In genomic region chr19:12722566-12723382, GRCh38 we compare ENCODE assay signal across 1 cellular context.
TF ChIP-seq lines count a peak whose summit lies in the region.

No MANE protein-coding gene starts in this region.

TF ChIP-seq in HCT116, 20 proteins besides CTCF, POLR2A, EP300 and RAD21 (continued from another document):
- TF ChIP-seq ATF3 (IDR thresholded peaks at IDR 0.05) (no peak), EZH2phosphoT487 (IDR thresholded peaks at IDR 0.05; ENCODE audit: borderline replicate concordance) (no peak), EGR1 (IDR thresholded peaks at IDR 0.05; ENCODE audit: low read depth) (no peak), REST (IDR thresholded peaks at IDR 0.05; ENCODE audit: low read depth) (no peak), YY1 (IDR thresholded peaks at IDR 0.05; ENCODE audit: extremely low read depth, insufficient replicate concordance, low read depth, low read length) (no peak), ZNF274 (IDR thresholded peaks at IDR 0.05; ENCODE audit: low read depth, low read length) (no peak), SIN3A (IDR thresholded peaks at IDR 0.05; ENCODE audit: low read depth) (peak; percentile 63)
